Comparison of ENCODE assay signal across 8 cellular contexts in genomic region chr16:28822520-28823290, GRCh38. TPM values are rescaled to one million over a fixed set of nuclear protein-coding genes. Genes with fewer than 3 reads are reported as not detected.
DNase-seq lines count a peak whose midpoint lies in the region; ATAC-seq, FAIRE-seq and TF ChIP-seq lines count a peak whose summit lies in the region.

Gene ATXN2L (plus strand): TSS chr16:28822999. CDS start chr16:28823260, 261 bp downstream.

- peak; percentile 86 for DNase-seq in A172 (ENCODE audit: low spot score)
- DNase-seq in NCI-H2227 (lab: John Stamatoyannopoulos, UW; ENCODE audit: unreplicated experiment), result peak; percentile 98
- DNase-seq in WTC11 (ENCODE audit: low spot score), result peak; percentile 82
- peak; percentile 79 for DNase-seq in bronchial epithelial cell (ENCODE audit: low read depth)
- DNase-seq in iPS-NIHi7 (ENCODE audit: extremely low spot score), result peak; percentile 89
- peak; percentile 95 for DNase-seq in smooth muscle cell (lab: John Stamatoyannopoulos, UW; ENCODE audit: unreplicated experiment)

- CTCF ChIA-PET in WTC11 (lab: Charles Lee), result interaction anchor here (1.1 to 2.1 kb wide), 3 partner anchors 11 to 123 kb away, joined by 3 to 8 read pairs (median 5); no protein-coding TSS in a partner anchor

- H3K79me2 ChIP-seq in smooth muscle cell (ENCODE audit: low read depth), result peaks cover 55% of the 10 kb centered on the region

- peaks cover 20% of the 10 kb centered on the region for H3K4me1 ChIP-seq in smooth muscle cell (ENCODE audit: low read depth)

- H3K4me3 ChIP-seq in bronchial epithelial cell (ENCODE audit: low read depth, low read length), result peak within 1 kb of the TSS; percentile 84
- H3K4me3 ChIP-seq in smooth muscle cell, result peak within 1 kb of the TSS; percentile 100

- POLR2A ChIA-PET in WTC11 (lab: Charles Lee), result interaction anchor here (0.5 to 1.7 kb wide), 5 partner anchors 9 to 1835 kb away, joined by 3 to 7 read pairs (median 5); partner anchors contain the start of genes SH2B1 and TUFM

- peak within 1 kb of the TSS; percentile 93 for H2AFZ ChIP-seq in smooth muscle cell (ENCODE audit: low read depth)

- H4K20me1 ChIP-seq in smooth muscle cell (ENCODE audit: low read depth), result peaks cover 33% of the 10 kb centered on the region

- peaks cover 39% of the 10 kb centered on the region for H3K36me3 Mint-ChIP-seq in WTC11

- TF ChIP-seq CTCF in WTC11 (IDR thresholded peaks at IDR 0.05), result no peak
- no peak for TF ChIP-seq CTCF in bronchial epithelial cell (IDR thresholded peaks at IDR 0.05; ENCODE audit: insufficient read depth, low read length, severe bottlenecking)
- no peak for TF ChIP-seq CTCF in smooth muscle cell (IDR thresholded peaks at IDR 0.05; ENCODE audit: borderline replicate concordance, insufficient read depth, poor library complexity, severe bottlenecking)

- H3K9me3 ChIP-seq in smooth muscle cell (replicated peaks; ENCODE audit: low read depth), result no peaks in the 10 kb centered on the region

- H3K27me3 ChIP-seq in bronchial epithelial cell (ENCODE audit: control insufficient read depth, insufficient read depth, low read length) (no peaks in the 10 kb centered on the region), smooth muscle cell (ENCODE audit: low read depth) (no peaks in the 10 kb centered on the region)

- H3K4me2 ChIP-seq in smooth muscle cell, result peak within 1 kb of the TSS; percentile 91

- TF ChIP-seq POLR2A in GM18526 (IDR thresholded peaks at IDR 0.05; ENCODE audit: extremely low read depth, insufficient read length), result peak; percentile 87

- peak within 1 kb of the TSS; percentile 98 for H3K4me3 Mint-ChIP-seq in WTC11

- no peak for FAIRE-seq in bronchial epithelial cell (lab: Jason Lieb, UNC)

- peak within 1 kb of the TSS; percentile 89 for H3K27ac Mint-ChIP-seq in WTC11

- H3K4me1 Mint-ChIP-seq in WTC11, result peaks cover 31% of the 10 kb centered on the region

- no peaks in the 10 kb centered on the region for H3K9me3 Mint-ChIP-seq in WTC11

- peak within 1 kb of the TSS; percentile 91 for H3K27ac ChIP-seq in smooth muscle cell (ENCODE audit: low read depth)

- H3K36me3 ChIP-seq in bronchial epithelial cell (ENCODE audit: control insufficient read depth, insufficient read depth, low read length) (peaks cover 19% of the 10 kb centered on the region), smooth muscle cell (ENCODE audit: low read depth) (peaks cover 8% of the 10 kb centered on the region)

- peak within 1 kb of the TSS; percentile 93 for H3K9ac ChIP-seq in smooth muscle cell (ENCODE audit: low read depth)

- H3F3A ChIP-seq in smooth muscle cell (ENCODE audit: low read depth), result peaks cover 9% of the 10 kb centered on the region

- under 1% methylated on average over 42 of the region's 91 CpGs for WGBS in smooth muscle cell (ENCODE audit: low lambda C conversion rate)

- H3K27me3 Mint-ChIP-seq in WTC11 (ENCODE audit: low read depth), result no peaks in the 10 kb centered on the region

- ATAC-seq in HG03108 (IDR thresholded peaks at IDR 0.05; ENCODE audit: unreplicated experiment) (peak; percentile 35), WTC11 (peak; percentile 18)

TF ChIP-seq in WTC11, 78 proteins besides CTCF, POLR2A, EP300 and RAD21 (continues in another document):
- no peak for TF ChIP-seq RORB (CRISPR knock-in tag; IDR thresholded peaks at IDR 0.05)
- peak; percentile 59; the same call in 1 of the 2 replicates for TF ChIP-seq HMGXB4 (CRISPR knock-in tag; IDR thresholded peaks at IDR 0.05)
- no peak for TF ChIP-seq IRF2 (CRISPR knock-in tag; IDR thresholded peaks at IDR 0.05; ENCODE audit: borderline replicate concordance, low read depth)
- no peak for TF ChIP-seq SOX15 (CRISPR knock-in tag; IDR thresholded peaks at IDR 0.05)
- TF ChIP-seq E2F1 (CRISPR knock-in tag; IDR thresholded peaks at IDR 0.05), result 0 out of 2 replicates have a peak, but pooled peaks have one; percentile 25
- peak; percentile 72; the same call in 1 of the 2 replicates for TF ChIP-seq ARID4B (CRISPR knock-in tag; IDR thresholded peaks at IDR 0.05; ENCODE audit: borderline replicate concordance)
- TF ChIP-seq SMAD3 (CRISPR knock-in tag; IDR thresholded peaks at IDR 0.05; ENCODE audit: borderline replicate concordance), result no peak
- no peak for TF ChIP-seq ZNF671 (CRISPR knock-in tag; IDR thresholded peaks at IDR 0.05)
- no peak for TF ChIP-seq STAT6 (CRISPR knock-in tag; conservative IDR thresholded peaks at IDR 0.05; ENCODE audit: low read depth)
- TF ChIP-seq MXD4 (CRISPR knock-in tag; IDR thresholded peaks at IDR 0.05; ENCODE audit: borderline replicate concordance), result no peak

RNA-seq across cellular contexts. Expression of gene ATXN2L, which starts in this region (rescaled TPM):
- total RNA-seq in A172 (2014; rRNA removed; shearing (Covaris generic)), result 39.4 and 40.0 TPM in 2 replicates
- total RNA-seq in WTC11 (2021) (210 to 243 TPM (median 225 TPM) in 3 replicates), bronchial epithelial cell (27.4 and 35.7 TPM in 2 replicates), smooth muscle cell (81.2 and 89.3 TPM in 2 replicates)
- 93.3 and 108 TPM in 2 replicates for polyA plus RNA-seq in smooth muscle cell

Comparison
In these comparisons a context has a peak if more than half of its experiments do, and no peak if none do; other contexts are left out.
1. Peak in every context shown above with its lines: DNase-seq, ATAC-seq, H3K4me3 ChIP-seq and H3K27ac ChIP-seq.